Comparison of ENCODE assay signal across 8 cellular contexts in genomic region chr6:149749594-149750135, GRCh38. TPM values are rescaled to one million over a fixed set of nuclear protein-coding genes. Genes with fewer than 3 reads are reported as not detected.
DNase-seq lines count a peak whose midpoint lies in the region; TF ChIP-seq lines count a peak whose summit lies in the region.

PCMT1 (plus strand) TSS chr6:149749741; CDS start chr6:149749902, 161 bp downstream.

- H3K9ac ChIP-seq in ES-I3 (ENCODE audit: low read depth, low read length) (peak within 1 kb of the TSS; percentile 99), Loucy (ENCODE audit: low read depth, low read length, poor library complexity, severe bottlenecking) (peak within 1 kb of the TSS; percentile 96), stomach smooth muscle (ENCODE audit: low read length in 2 of 2) (peak within 1 kb of the TSS; percentile 89 to 93)

- H3K36me3 ChIP-seq in ES-I3 (ENCODE audit: insufficient read depth, low read length), result no peaks in the 10 kb centered on the region
- no peaks in the 10 kb centered on the region for H3K36me3 ChIP-seq in H7 (replicated peaks; ENCODE audit: control insufficient read depth, insufficient read depth, low read length)
- no peaks in the 10 kb centered on the region for H3K36me3 ChIP-seq in Loucy (ENCODE audit: insufficient read depth, low read length)
- no peaks in the 10 kb centered on the region for H3K36me3 ChIP-seq in stomach smooth muscle (ENCODE audit: control insufficient read depth in 2 of 2, insufficient read depth in 2 of 2, low read length in 2 of 2)

- peaks cover 34% of the 10 kb centered on the region for H3K4me1 Mint-ChIP-seq in neural crest cell

- H3K9me3 ChIP-seq in ES-I3 (ENCODE audit: control insufficient read depth, insufficient read depth, low read length), result no peaks in the 10 kb centered on the region
- no peaks in the 10 kb centered on the region for H3K9me3 ChIP-seq in Loucy (ENCODE audit: insufficient read depth, low read depth, low read length)
- H3K9me3 ChIP-seq in stomach smooth muscle (ENCODE audit: control insufficient read depth in 2 of 2, low read length in 2 of 2), result no peaks in the 10 kb centered on the region

- H3K79me2 ChIP-seq in Loucy (ENCODE audit: insufficient read depth, low read length), result peaks cover 66% of the 10 kb centered on the region

- peaks cover 4% of the 10 kb centered on the region; the same call in 1 of the 2 replicates for H3F3A ChIP-seq in Loucy (ENCODE audit: low read depth)

- no peaks in the 10 kb centered on the region for H3K9me2 ChIP-seq in Loucy (replicated peaks; ENCODE audit: low read depth, low read length)

- TF ChIP-seq CTCF in Loucy (conservative IDR thresholded peaks at IDR 0.05; ENCODE audit: low read length), result no peak
- no peak for TF ChIP-seq CTCF in fibroblast of villous mesenchyme (IDR thresholded peaks at IDR 0.05; ENCODE audit: insufficient read depth, low read depth, low read length)
- TF ChIP-seq CTCF in neural crest cell (conservative IDR thresholded peaks at IDR 0.05), result no peak

- peak within 1 kb of the TSS; percentile 70 for H3K27ac ChIP-seq in stomach smooth muscle (ENCODE audit: low read length)

- H3K27me3 ChIP-seq in H7 (ENCODE audit: control insufficient read depth, insufficient read depth, low read length) (no peaks in the 10 kb centered on the region), Loucy (ENCODE audit: insufficient read depth, low read length, poor library complexity, severe bottlenecking) (no peaks in the 10 kb centered on the region), stomach smooth muscle (ENCODE audit: control insufficient read depth in 1 of 2, insufficient read depth in 2 of 2, low read length in 2 of 2) (no peaks in the 10 kb centered on the region)

- peak within 1 kb of the TSS; percentile 95 for H3K4me2 ChIP-seq in Loucy (ENCODE audit: low read depth, low read length, poor library complexity, severe bottlenecking)

- H3K4me1 ChIP-seq in ES-I3 (ENCODE audit: insufficient read depth, low read length) (no peaks in the 10 kb centered on the region), Loucy (ENCODE audit: insufficient read depth, low read length, poor library complexity, severe bottlenecking) (peaks cover 38% of the 10 kb centered on the region), stomach smooth muscle (ENCODE audit: control insufficient read depth, insufficient read depth, low read length) (peaks cover 22% of the 10 kb centered on the region)

- no peaks in the 10 kb centered on the region for H3K9me3 Mint-ChIP-seq in neural crest cell

- H3K4me3 Mint-ChIP-seq in neural crest cell, result peak within 1 kb of the TSS; percentile 92

- H3K4me3 ChIP-seq in H7 (ENCODE audit: insufficient read depth, low read depth, low read length) (peak within 1 kb of the TSS; percentile 100), Loucy (ENCODE audit: low read length, poor library complexity, severe bottlenecking) (peak within 1 kb of the TSS; percentile 99), fibroblast of villous mesenchyme (ENCODE audit: low read depth, low read length) (peak within 1 kb of the TSS; percentile 98), stomach smooth muscle (ENCODE audit: low read length in 2 of 2) (peak within 1 kb of the TSS; percentile 75 to 93)

- no peaks in the 10 kb centered on the region for H3K36me3 Mint-ChIP-seq in neural crest cell (ENCODE audit: low read depth)

- peak within 1 kb of the TSS; percentile 96 for H2AFZ ChIP-seq in Loucy (ENCODE audit: low read length)

- H3K27me3 Mint-ChIP-seq in neural crest cell (ENCODE audit: low read depth), result no peaks in the 10 kb centered on the region

- peaks cover 59% of the 10 kb centered on the region for H4K20me1 ChIP-seq in Loucy (ENCODE audit: insufficient read depth, low read length, poor library complexity, severe bottlenecking)

- peak within 1 kb of the TSS; percentile 96 for H3K27ac Mint-ChIP-seq in neural crest cell (ENCODE audit: unreplicated experiment)

- DNase-seq in H7 (peak; percentile 95), SHP77 (lab: John Stamatoyannopoulos, UW) (peak; percentile 79 to 91), activated gamma-delta T cell (lab: John Stamatoyannopoulos, UW) (peak; percentile 88), fibroblast of villous mesenchyme (ENCODE audit: low read depth) (peak; percentile 91), neural crest cell (ENCODE audit: low read depth, low spot score) (peak; percentile 78)

RNA-seq across cellular contexts. Expression of gene PCMT1, which starts in this region (rescaled TPM):
- 104 and 118 TPM in 2 replicates for total RNA-seq in H7 (2014; rRNA removed; shearing (Covaris generic))
- total RNA-seq in fibroblast of villous mesenchyme (112 and 126 TPM in 2 replicates), neural crest cell (65.5 and 67.4 TPM in 2 replicates)

Comparison
In these comparisons a context has a peak if more than half of its experiments do, and no peak if none do; other contexts are left out.
1. Peak in every context shown above with its lines: DNase-seq, H3K4me3 ChIP-seq and H3K27ac ChIP-seq.